29 cellular contexts compared by ENCODE assay signal in genomic region chr9:84310903-84311302, GRCh38. TPM values are rescaled to one million over a fixed set of nuclear protein-coding genes. Genes with fewer than 3 reads are reported as not detected.
"Had no signal": no experiment of that assay in that cellular context is flagged by ENCODE, and none has a peak within 500 bp of the region (broad histone marks: within the 10 kb centered on the region; RNA-seq: fewer than 3 reads in every experiment).

No MANE protein-coding gene starts in this region.

- H3K36me3 ChIP-seq: brain microvascular endothelial cell, neural progenitor cell, right atrium auricular region, suprapubic skin, tibial artery had no signal

- H3K4me3 Mint-ChIP-seq: activated CD4-positive, alpha-beta memory T cell treated with anti-CD3 and anti-CD28 coated beads, Interleukin-2, amount 10 ng/mL, durations not matched to agents 7 days and 5 days; activated CD4-positive, alpha-beta T cell treated with anti-CD3 and anti-CD28 coated beads, Interleukin-2, amount 10 ng/mL, durations not matched to agents 7 days and 5 days; activated T-cell treated with anti-CD3 and anti-CD28 coated beads, Interleukin-2, amount 50 U/mL, for 4 hours; activated T-helper 17 cell treated with anti-CD3 and anti-CD28 coated beads, Interleukin-2, amount 50 U/mL, for 72 hours; endodermal cell; naive B cell; neural progenitor cell; WTC11 had no signal

- H3K27me3 ChIP-seq: brain microvascular endothelial cell, neural progenitor cell, right atrium auricular region, suprapubic skin, tibial artery had no signal

- H3K27ac Mint-ChIP-seq: activated CD4-positive, alpha-beta memory T cell treated with anti-CD3 and anti-CD28 coated beads, Interleukin-2, amount 10 ng/mL, durations not matched to agents 7 days and 5 days; activated CD4-positive, alpha-beta T cell treated with anti-CD3 and anti-CD28 coated beads, Interleukin-2, amount 10 ng/mL, durations not matched to agents 7 days and 5 days; activated T-helper 17 cell treated with anti-CD3 and anti-CD28 coated beads, Interleukin-2, amount 50 U/mL, for 72 hours; endodermal cell; naive B cell; neural progenitor cell; WTC11 had no signal

- H3K36me3 Mint-ChIP-seq: naive B cell, neural progenitor cell, WTC11 had no signal

- H3K9me3 ChIP-seq: right atrium auricular region, suprapubic skin, tibial artery had no signal

- H3K27me3 Mint-ChIP-seq: activated CD4-positive, alpha-beta memory T cell treated with anti-CD3 and anti-CD28 coated beads, Interleukin-2, amount 10 ng/mL, durations not matched to agents 7 days and 5 days; activated CD4-positive, alpha-beta T cell treated with anti-CD3 and anti-CD28 coated beads, Interleukin-2, amount 10 ng/mL, durations not matched to agents 7 days and 5 days; activated T-helper 17 cell treated with anti-CD3 and anti-CD28 coated beads, Interleukin-2, amount 50 U/mL, for 72 hours had no signal

- H3K4me1 Mint-ChIP-seq: activated T-helper 17 cell treated with anti-CD3 and anti-CD28 coated beads, Interleukin-2, amount 50 U/mL, for 72 hours; neural progenitor cell had no signal

- H3K9me3 Mint-ChIP-seq: activated CD4-positive, alpha-beta memory T cell treated with anti-CD3 and anti-CD28 coated beads, Interleukin-2, amount 10 ng/mL, durations not matched to agents 7 days and 5 days; activated CD4-positive, alpha-beta T cell treated with anti-CD3 and anti-CD28 coated beads, Interleukin-2, amount 10 ng/mL, durations not matched to agents 7 days and 5 days; activated T-cell treated with anti-CD3 and anti-CD28 coated beads, Interleukin-2, amount 50 U/mL, for 4 hours; activated T-helper 17 cell treated with anti-CD3 and anti-CD28 coated beads, Interleukin-2, amount 50 U/mL, for 72 hours; endodermal cell; naive B cell had no signal

- H3K27ac ChIP-seq: brain microvascular endothelial cell, neural progenitor cell, right atrium auricular region, suprapubic skin, tibial artery had no signal

- DNase-seq: activated CD4-positive, alpha-beta memory T cell treated with anti-CD3 and anti-CD28 coated beads, Interleukin-2, amount 10 ng/mL, durations not matched to agents 7 days and 5 days; activated CD4-positive, alpha-beta T cell treated with anti-CD3 and anti-CD28 coated beads for 1 hour; activated CD4-positive, alpha-beta T cell treated with anti-CD3 and anti-CD28 coated beads, Interleukin-2, amount 10 ng/mL, durations not matched to agents 7 days and 5 days; activated CD8-positive, alpha-beta memory T cell treated with anti-CD3 and anti-CD28 coated beads, Interleukin-2, amount 50 U/mL, for 48 hours; activated gamma-delta T cell treated with Interleukin-2 at 50 U/mL for 16 hours; activated naive CD4-positive, alpha-beta T cell treated with anti-CD3 and anti-CD28 coated beads, Interleukin-2, amount 50 U/mL, for 16 hours; activated T-cell treated with anti-CD3 and anti-CD28 coated beads, Interleukin-2, amount 50 U/mL, for 4 hours; amniotic stem cell; brain microvascular endothelial cell; cortex of kidney; endodermal cell; glutamatergic neuron; left cardiac atrium; left ventricle myocardium superior; mammary epithelial cell; naive B cell; occipital lobe; stimulated activated CD4-positive, alpha-beta T cell treated with anti-CD3 and anti-CD28 coated beads, Interleukin-2, amount 100 ng/mL, for 24 hours; stimulated activated naive CD4-positive, alpha-beta T cell; T-helper 2 cell; tibial artery had no signal

- H3K4me3 ChIP-seq: neural progenitor cell, right atrium auricular region, smooth muscle cell, suprapubic skin, tibial artery had no signal

- H3K4me1 ChIP-seq: neural progenitor cell, right atrium auricular region, tibial artery had no signal

- ATAC-seq: activated T-cell treated with anti-CD3 and anti-CD28 coated beads, Interleukin-2, amount 50 U/mL, for 4 hours; activated T-helper 17 cell treated with anti-CD3 and anti-CD28 coated beads, Interleukin-2, amount 50 U/mL, for 72 hours; left cardiac atrium; left ventricle myocardium superior; WTC11 had no signal

RNA-seq across cellular contexts. Expression of gene SLC28A3, which starts 29.7 kb away (rescaled TPM):
- total RNA-seq: frontal cortex, occipital lobe, pulmonary artery endothelial cell, WTC11 had no signal
